1 cellular context compared by ENCODE assay signal in the genomic region with DNA sequence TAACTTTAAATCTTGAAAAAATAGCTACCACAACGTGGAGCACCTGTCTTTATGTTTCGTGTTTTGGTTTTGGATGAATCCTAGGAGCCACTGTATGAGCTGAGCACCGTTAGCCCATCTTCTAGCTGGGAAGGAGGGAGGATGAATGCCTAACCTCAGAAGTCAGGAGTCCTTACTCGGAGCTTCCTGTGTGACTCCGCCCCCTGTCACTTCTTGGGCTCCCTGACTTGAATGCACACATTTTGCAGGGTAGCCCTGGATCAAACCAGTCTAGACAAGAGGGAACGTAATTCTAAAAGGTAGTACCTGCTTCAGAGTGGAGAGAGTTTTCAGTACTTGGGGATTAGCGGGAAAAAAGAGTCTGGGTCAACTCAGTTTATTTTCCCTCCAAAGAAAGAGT.
TF ChIP-seq lines count a peak whose summit lies in the region.

No MANE protein-coding gene starts in this region.

TF ChIP-seq in WTC11, 78 proteins besides CTCF, POLR2A, EP300 and RAD21 (continued from another document):
- TF ChIP-seq, protein P1, sequence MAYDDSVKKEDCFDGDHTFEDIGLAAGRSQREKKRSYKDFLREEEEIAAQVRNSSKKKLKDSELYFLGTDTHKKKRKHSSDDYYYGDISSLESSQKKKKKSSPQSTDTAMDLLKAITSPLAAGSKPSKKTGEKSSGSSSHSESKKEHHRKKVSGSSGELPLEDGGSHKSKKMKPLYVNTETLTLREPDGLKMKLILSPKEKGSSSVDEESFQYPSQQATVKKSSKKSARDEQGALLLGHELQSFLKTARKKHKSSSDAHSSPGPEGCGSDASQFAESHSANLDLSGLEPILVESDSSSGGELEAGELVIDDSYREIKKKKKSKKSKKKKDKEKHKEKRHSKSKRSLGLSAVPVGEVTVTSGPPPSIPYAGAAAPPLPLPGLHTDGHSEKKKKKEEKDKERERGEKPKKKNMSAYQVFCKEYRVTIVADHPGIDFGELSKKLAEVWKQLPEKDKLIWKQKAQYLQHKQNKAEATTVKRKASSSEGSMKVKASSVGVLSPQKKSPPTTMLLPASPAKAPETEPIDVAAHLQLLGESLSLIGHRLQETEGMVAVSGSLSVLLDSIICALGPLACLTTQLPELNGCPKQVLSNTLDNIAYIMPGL (CRISPR knock-in tag; IDR thresholded peaks at IDR 0.05), result no peak
- TF ChIP-seq TEAD4 (CRISPR knock-in tag; IDR thresholded peaks at IDR 0.05), result no peak
TF ChIP-seq in WTC11: peak in this region for 0.
